ENCODE assay signal across 23 cellular contexts in the genomic region with DNA sequence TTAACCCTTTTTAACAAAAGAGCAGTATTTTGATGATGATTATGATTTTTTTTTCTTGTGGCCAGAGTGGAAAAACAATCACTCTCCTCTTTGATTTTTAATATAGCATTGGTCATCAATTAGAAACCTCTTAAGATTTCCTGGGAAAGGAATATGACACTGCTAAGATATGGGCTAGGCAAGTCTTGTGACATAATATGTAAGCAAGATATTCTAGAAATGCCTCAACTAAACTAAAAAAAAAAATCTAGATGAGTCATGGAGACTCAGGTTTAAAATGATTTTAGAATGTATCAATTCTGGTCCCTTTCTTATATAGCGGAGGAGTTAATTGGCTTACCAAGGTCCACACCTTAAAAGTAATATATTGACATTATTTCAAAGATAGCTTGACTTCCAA.
DNase-seq lines count a peak whose midpoint lies in the region; ATAC-seq, FAIRE-seq and TF ChIP-seq lines count a peak whose summit lies in the region.
"Had no signal": no experiment of that assay in that cellular context is flagged by ENCODE, and none has a peak within 500 bp of the region (broad histone marks: within the 10 kb centered on the region; RNA-seq: fewer than 3 reads in every experiment).

No MANE protein-coding gene starts in this region.

- no peaks in the 10 kb centered on the region for H3K36me3 Mint-ChIP-seq in astrocyte (ENCODE audit: low read depth, unreplicated experiment)
- H3K36me3 Mint-ChIP-seq: CD8-positive, alpha-beta T cell had no signal

- TF ChIP-seq EP300 in A549 (IDR thresholded peaks at IDR 0.05): no peak

- H3K4me1 Mint-ChIP-seq in astrocyte (ENCODE audit: low read depth, unreplicated experiment): peaks cover 9% of the 10 kb centered on the region

- H3K27ac Mint-ChIP-seq in astrocyte (ENCODE audit: unreplicated experiment): no peak overlapping the region
- H3K27ac Mint-ChIP-seq: CD8-positive, alpha-beta T cell had no signal

- H3K9me3 Mint-ChIP-seq in astrocyte (ENCODE audit: unreplicated experiment): no peaks in the 10 kb centered on the region
- H3K9me3 Mint-ChIP-seq: CD8-positive, alpha-beta T cell had no signal

- H3K4me3 Mint-ChIP-seq in astrocyte (ENCODE audit: unreplicated experiment): no peak overlapping the region
- H3K4me3 Mint-ChIP-seq: CD8-positive, alpha-beta T cell had no signal

- DNase-seq in A549 (ENCODE audit: low read depth in 1 of 2, low spot score in 1 of 2) (no peak), HCEC 1CT (peak; percentile 55), astrocyte (ENCODE audit: low read depth) (peak; percentile 68), fibroblast of mammary gland (ENCODE audit: low read depth) (peak; percentile 52), pons (ENCODE audit: low spot score) (no peak), CD1c-positive myeloid dendritic cell (ENCODE audit: extremely low spot score) (no peak)
- DNase-seq: 8988T; Calu3; CD8-positive, alpha-beta T cell; EL; MM.1S; NCI-H1092 treated with DMSO at 0.1 percent for 48 hours; NCI-H146; NCI-H2029 treated with DMSO at 0.1 percent for 48 hours; NCI-H2171; NCI-H526 had no signal

- no peak overlapping the region for H3K4me3 ChIP-seq in A549
- no peak overlapping the region for H3K4me3 ChIP-seq in astrocyte (ENCODE audit: insufficient read depth, low read depth, low read length)
- no peak overlapping the region for H3K4me3 ChIP-seq in fibroblast of mammary gland (ENCODE audit: control insufficient read depth, low read depth, low read length)
- H3K4me3 ChIP-seq: BLaER1 had no signal

- WGBS in A549 (ENCODE audit: missing lambda C conversion rate): 96% methylated on average over 1 of the region's 1 CpG

- H3K36me3 ChIP-seq in astrocyte (ENCODE audit: insufficient read depth, low read length): no peaks in the 10 kb centered on the region
- H3K36me3 ChIP-seq: BLaER1 had no signal

- H4K20me1 ChIP-seq in astrocyte (ENCODE audit: insufficient read depth, low read length): no peaks in the 10 kb centered on the region
- H4K20me1 ChIP-seq: BLaER1 had no signal

- no peak overlapping the region for H2AFZ ChIP-seq in astrocyte (ENCODE audit: low read depth, low read length)

- FAIRE-seq in A549 (lab: Jason Lieb, UNC): no peak
- no peak for FAIRE-seq in astrocyte (lab: Jason Lieb, UNC)
- FAIRE-seq: GM12891, GM18507 had no signal

- peak overlapping the region; percentile 14 to 69; a peak in 3 of 6 replicates for H3K27ac ChIP-seq in A549
- no peak overlapping the region for H3K27ac ChIP-seq in astrocyte (ENCODE audit: low read depth, low read length)
- H3K27ac ChIP-seq: BLaER1 had no signal

- TF ChIP-seq CTCF in A549 (IDR thresholded peaks at IDR 0.05): no peak
- no peak for TF ChIP-seq CTCF in astrocyte (IDR thresholded peaks at IDR 0.05; ENCODE audit: insufficient read depth, low read depth, low read length)
- TF ChIP-seq CTCF in fibroblast of mammary gland (conservative IDR thresholded peaks at IDR 0.05; ENCODE audit: control insufficient read depth, insufficient read depth, low read depth, low read length): no peak

- CTCF ChIA-PET in A549 (lab: Yijun Ruan, JAX): no interaction called here

- TF ChIP-seq RAD21 in A549 (conservative IDR thresholded peaks at IDR 0.05 in 1 of 2, IDR thresholded peaks at IDR 0.05 in 1 of 2): no peak

- H3K79me2 ChIP-seq in astrocyte (ENCODE audit: insufficient read depth, low read length): no peaks in the 10 kb centered on the region

- POLR2A ChIA-PET in A549 (lab: Yijun Ruan, JAX): no interaction called here

- H3K4me1 ChIP-seq in A549 (peaks cover 45% of the 10 kb centered on the region), astrocyte (ENCODE audit: insufficient read depth, low read length) (peaks cover 13% of the 10 kb centered on the region)
- H3K4me1 ChIP-seq: BLaER1 had no signal

- TF ChIP-seq POLR2A in A549 (IDR thresholded peaks at IDR 0.05; ENCODE audit: low read length): no peak

- peaks cover 1% of the 10 kb centered on the region for H3K27me3 Mint-ChIP-seq in astrocyte (ENCODE audit: low read depth, unreplicated experiment)

- H3K9me3 ChIP-seq in A549: no peaks in the 10 kb centered on the region
- no peaks in the 10 kb centered on the region for H3K9me3 ChIP-seq in astrocyte (ENCODE audit: insufficient read depth, low read depth, low read length)
- H3K9me3 ChIP-seq: BLaER1 had no signal

- H3K9ac ChIP-seq in astrocyte (ENCODE audit: low read length): no peak overlapping the region
- H3K9ac ChIP-seq: BLaER1 had no signal

- ATAC-seq in A549 (no peak), GM18867 (IDR thresholded peaks at IDR 0.05; ENCODE audit: unreplicated experiment) (no peak), HG03342 (IDR thresholded peaks at IDR 0.05; ENCODE audit: unreplicated experiment) (no peak)
- ATAC-seq: CD8-positive, alpha-beta T cell; Panc1; Right ventricle myocardium inferior had no signal

- H3K4me2 ChIP-seq in A549 (no peak overlapping the region), astrocyte (ENCODE audit: low read length) (no peak overlapping the region)
- H3K4me2 ChIP-seq: BLaER1 had no signal

- H3K27me3 ChIP-seq in astrocyte (ENCODE audit: insufficient read depth, low read length): no peaks in the 10 kb centered on the region
- H3K27me3 ChIP-seq: BLaER1 had no signal

TF ChIP-seq in A549, 52 proteins besides CTCF, POLR2A, EP300 and RAD21:
- TF ChIP-seq FOSL2 (IDR thresholded peaks at IDR 0.05): no peak
- peak; percentile 30; the same call in 1 of the 2 replicates for TF ChIP-seq FOSL2 (CRISPR knock-in tag; IDR thresholded peaks at IDR 0.05)
- TF ChIP-seq, protein P1, sequence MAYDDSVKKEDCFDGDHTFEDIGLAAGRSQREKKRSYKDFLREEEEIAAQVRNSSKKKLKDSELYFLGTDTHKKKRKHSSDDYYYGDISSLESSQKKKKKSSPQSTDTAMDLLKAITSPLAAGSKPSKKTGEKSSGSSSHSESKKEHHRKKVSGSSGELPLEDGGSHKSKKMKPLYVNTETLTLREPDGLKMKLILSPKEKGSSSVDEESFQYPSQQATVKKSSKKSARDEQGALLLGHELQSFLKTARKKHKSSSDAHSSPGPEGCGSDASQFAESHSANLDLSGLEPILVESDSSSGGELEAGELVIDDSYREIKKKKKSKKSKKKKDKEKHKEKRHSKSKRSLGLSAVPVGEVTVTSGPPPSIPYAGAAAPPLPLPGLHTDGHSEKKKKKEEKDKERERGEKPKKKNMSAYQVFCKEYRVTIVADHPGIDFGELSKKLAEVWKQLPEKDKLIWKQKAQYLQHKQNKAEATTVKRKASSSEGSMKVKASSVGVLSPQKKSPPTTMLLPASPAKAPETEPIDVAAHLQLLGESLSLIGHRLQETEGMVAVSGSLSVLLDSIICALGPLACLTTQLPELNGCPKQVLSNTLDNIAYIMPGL (CRISPR knock-in tag; IDR thresholded peaks at IDR 0.05; ENCODE audit: borderline replicate concordance): no peak
- no peak for TF ChIP-seq CEBPB (IDR thresholded peaks at IDR 0.05)
- TF ChIP-seq KDM5A (IDR thresholded peaks at IDR 0.05): no peak
- no peak for TF ChIP-seq FOSB (CRISPR knock-in tag; IDR thresholded peaks at IDR 0.05)
- TF ChIP-seq ZNF302 (CRISPR knock-in tag; IDR thresholded peaks at IDR 0.05): no peak
- TF ChIP-seq, protein P2, sequence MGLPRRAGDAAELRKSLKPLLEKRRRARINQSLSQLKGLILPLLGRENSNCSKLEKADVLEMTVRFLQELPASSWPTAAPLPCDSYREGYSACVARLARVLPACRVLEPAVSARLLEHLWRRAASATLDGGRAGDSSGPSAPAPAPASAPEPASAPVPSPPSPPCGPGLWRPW (IDR thresholded peaks at IDR 0.05): no peak

Comparison
In these comparisons a context has a peak if more than half of its experiments do, and no peak if none do; other contexts are left out.
1. DNase-seq: peak in HCEC 1CT (single experiment), astrocyte (single experiment) and fibroblast of mammary gland (single experiment); none in A549 (0 of 2), pons (single experiment) and CD1c-positive myeloid dendritic cell (single experiment).